7 cellular contexts compared by ENCODE assay signal in genomic region chr11:1336836-1337646, GRCh38. TPM values are rescaled to one million over a fixed set of nuclear protein-coding genes. Genes with fewer than 3 reads are reported as not detected.
DNase-seq lines count a peak whose midpoint lies in the region; ATAC-seq and TF ChIP-seq lines count a peak whose summit lies in the region.

No MANE protein-coding gene starts in this region.

- POLR2A ChIA-PET in Panc1 (lab: Charles Lee): no interaction called here

- H3K4me3 Mint-ChIP-seq in stimulated activated effector memory CD8-positive, alpha-beta T cell treated with anti-CD3 and anti-CD28 coated beads, Interleukin-12 subunit alpha, Interleukin-12 subunit beta, amount 100 ng/mL, for 72 hours: peak overlapping the region; percentile 67

- H3K4me3 ChIP-seq in Panc1 (ENCODE audit: low read depth in 2 of 2, low read length in 2 of 2): no peak overlapping the region; a peak in 1 of 4 replicates
- H3K4me3 ChIP-seq in iPS-18c (ENCODE audit: insufficient read depth, low read depth, low read length): peak overlapping the region; percentile 31

- H3K9me3 ChIP-seq in Panc1 (ENCODE audit: control insufficient read depth, insufficient read depth, low read depth, low read length): no peaks in the 10 kb centered on the region
- no peaks in the 10 kb centered on the region for H3K9me3 ChIP-seq in iPS-18c (ENCODE audit: control insufficient read depth, insufficient read depth, low read length)

- intact Hi-C loops in Panc1 (cut with micrococcal nuclease; ENCODE audit: unreplicated experiment): no loop called here

- DNase-seq in Panc1 (ENCODE audit: low read depth, low spot score): no peak
- peak; percentile 38 for DNase-seq in activated gamma-delta T cell treated with Interleukin-2 at 50 U/mL for 16 hours
- DNase-seq in stimulated activated effector memory CD8-positive, alpha-beta T cell treated with anti-CD3 and anti-CD28 coated beads, Interleukin-12 subunit alpha, Interleukin-12 subunit beta, amount 100 ng/mL, for 72 hours (ENCODE audit: low spot score in 2 of 2): peak; percentile 25 to 71
- no peak for DNase-seq in NCI-H226

- ATAC-seq in Panc1 (peak; percentile 80), HG02852 (IDR thresholded peaks at IDR 0.05; ENCODE audit: unreplicated experiment) (no peak), GM21717 (IDR thresholded peaks at IDR 0.05; ENCODE audit: unreplicated experiment) (no peak)
- ATAC-seq in stimulated activated effector memory CD8-positive, alpha-beta T cell treated with anti-CD3 and anti-CD28 coated beads, Interleukin-12 subunit alpha, Interleukin-12 subunit beta, amount 100 ng/mL, for 72 hours: peak; percentile 60

- peaks cover 4% of the 10 kb centered on the region for H3K9me3 Mint-ChIP-seq in stimulated activated effector memory CD8-positive, alpha-beta T cell treated with anti-CD3 and anti-CD28 coated beads, Interleukin-12 subunit alpha, Interleukin-12 subunit beta, amount 100 ng/mL, for 72 hours

- no peak overlapping the region for H3K27ac ChIP-seq in Panc1 (ENCODE audit: low read length)

- H3K27me3 ChIP-seq in Panc1 (ENCODE audit: control insufficient read depth, insufficient read depth, low read length): 0 out of 2 replicates have a peak, but pooled peaks cover 2% of the 10 kb centered on the region

- in situ Hi-C loops in Panc1 (cut with HindIII; ENCODE audit: low pct_unique_long_range_greater_than_20kb, low sequenced_read_pairs): no loop called here

- no peaks in the 10 kb centered on the region for H3K36me3 ChIP-seq in Panc1 (ENCODE audit: control insufficient read depth, insufficient read depth, low read length)

- CTCF ChIA-PET in Panc1 (lab: Charles Lee): no interaction called here

- no TSS peak for BruUV-seq in Panc1 (replicated peaks; lab: Mats Ljungman, UMichigan)

- H3K4me1 ChIP-seq in Panc1 (ENCODE audit: control insufficient read depth, insufficient read depth, low read length): peaks cover 11% of the 10 kb centered on the region

- no peak overlapping the region for H3K27ac Mint-ChIP-seq in stimulated activated effector memory CD8-positive, alpha-beta T cell treated with anti-CD3 and anti-CD28 coated beads, Interleukin-12 subunit alpha, Interleukin-12 subunit beta, amount 100 ng/mL, for 72 hours

- no peak for TF ChIP-seq CTCF in Panc1 (IDR thresholded peaks at IDR 0.05)

- H3K4me1 Mint-ChIP-seq in stimulated activated effector memory CD8-positive, alpha-beta T cell treated with anti-CD3 and anti-CD28 coated beads, Interleukin-12 subunit alpha, Interleukin-12 subunit beta, amount 100 ng/mL, for 72 hours: peaks cover 21% of the 10 kb centered on the region

- H3K36me3 Mint-ChIP-seq in stimulated activated effector memory CD8-positive, alpha-beta T cell treated with anti-CD3 and anti-CD28 coated beads, Interleukin-12 subunit alpha, Interleukin-12 subunit beta, amount 100 ng/mL, for 72 hours: no peaks in the 10 kb centered on the region

RNA-seq across cellular contexts. Expression of gene TOLLIP, which starts 27.6 kb away (rescaled TPM):
- 141 TPM for total RNA-seq in Panc1 (2021; ENCODE audit: unreplicated experiment)
- 222 TPM for polyA plus RNA-seq in Panc1 (2012; ENCODE audit: insufficient read length)

RNA-seq across cellular contexts. Expression of gene BRSK2, which starts 52.7 kb away (rescaled TPM):
- 32.2 TPM for total RNA-seq in Panc1 (2021; ENCODE audit: unreplicated experiment)
- 47.7 TPM for polyA plus RNA-seq in Panc1 (2012; ENCODE audit: insufficient read length)

Comparison
In these comparisons a context has a peak if more than half of its experiments do, and no peak if none do; other contexts are left out.
1. ATAC-seq: peak in Panc1 (single experiment) and stimulated activated effector memory CD8-positive, alpha-beta T cell treated with anti-CD3 and anti-CD28 coated beads, Interleukin-12 subunit alpha, Interleukin-12 subunit beta, amount 100 ng/mL, for 72 hours (single experiment); none in HG02852 (single experiment) and GM21717 (single experiment).
2. DNase-seq: peak in activated gamma-delta T cell treated with Interleukin-2 at 50 U/mL for 16 hours (single experiment) and stimulated activated effector memory CD8-positive, alpha-beta T cell treated with anti-CD3 and anti-CD28 coated beads, Interleukin-12 subunit alpha, Interleukin-12 subunit beta, amount 100 ng/mL, for 72 hours (2 of 2); none in Panc1 (single experiment) and NCI-H226 (single experiment).